2 cellular contexts compared by ENCODE assay signal in genomic region chr12:42695490-42695995, GRCh38.
TF ChIP-seq lines count a peak whose summit lies in the region.

No MANE protein-coding gene starts in this region.

TF ChIP-seq in HepG2, 621 proteins besides CTCF, POLR2A, EP300 and RAD21 (continued from another document):
- no peak for TF ChIP-seq ZNF235 (CRISPR knock-in tag; IDR thresholded peaks at IDR 0.05; ENCODE audit: borderline replicate concordance)

TF ChIP-seq in K562, 482 proteins besides CTCF, POLR2A, EP300 and RAD21:
- TF ChIP-seq POLR2G (IDR thresholded peaks at IDR 0.05; ENCODE audit: low read depth, low read length) (no peak), BCL6 (CRISPR knock-in tag; IDR thresholded peaks at IDR 0.05) (no peak), ZNF449 (CRISPR knock-in tag; IDR thresholded peaks at IDR 0.05) (no peak), GTF2E2 (tag; IDR thresholded peaks at IDR 0.05) (no peak)
